ENCODE assay signal across 15 cellular contexts in the genomic region with DNA sequence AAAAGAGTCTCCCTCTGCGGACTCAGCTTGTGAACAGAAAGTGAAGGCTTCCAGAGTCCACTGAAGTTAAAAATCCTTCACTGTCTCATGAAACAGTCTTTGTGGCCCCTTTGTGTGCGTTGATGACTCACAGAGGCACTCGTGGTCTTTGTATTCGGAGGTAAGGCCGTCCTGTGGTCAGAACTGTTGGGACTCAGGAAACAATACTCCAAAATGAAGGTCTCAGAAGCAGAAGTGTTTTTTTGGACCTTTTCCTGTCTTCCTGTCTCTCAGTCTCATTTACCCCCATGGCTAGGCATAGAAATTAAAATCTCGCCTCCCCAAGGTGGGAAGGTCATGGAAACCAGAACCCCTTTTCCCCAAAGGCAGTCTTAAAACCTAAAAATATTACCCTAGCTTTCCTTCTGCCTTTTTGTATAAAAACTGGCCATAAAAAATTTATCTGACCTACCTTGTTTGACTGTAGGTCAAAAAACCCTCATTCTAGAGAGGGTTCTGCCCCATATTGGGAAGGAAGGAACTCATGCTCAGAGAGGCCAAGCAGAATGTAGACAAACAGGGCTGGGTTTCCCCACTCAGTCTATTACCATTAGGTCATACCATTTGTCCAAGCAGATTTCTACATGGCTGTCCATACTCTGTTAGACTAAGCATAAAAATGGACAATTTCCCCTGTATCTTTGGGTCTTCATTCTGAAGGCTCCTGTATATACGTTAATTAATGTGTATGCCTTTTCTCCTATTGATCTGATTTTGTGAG. TPM values are rescaled to one million over a fixed set of nuclear protein-coding genes. Genes with fewer than 3 reads are reported as not detected.
A peak's percentile ranks its signal among the peaks of the same experiment; 100 is the strongest.
DNase-seq lines count a peak whose midpoint lies in the region; ATAC-seq, FAIRE-seq and TF ChIP-seq lines count a peak whose summit lies in the region.
"Had no signal": no experiment of that assay in that cellular context is flagged by ENCODE, and none has a peak within 500 bp of the region (broad histone marks: within the 10 kb centered on the region; RNA-seq: fewer than 3 reads in every experiment).

No MANE protein-coding gene starts in this region.

- H3K79me2 ChIP-seq in HepG2 (ENCODE audit: insufficient read depth, low read length) = no peaks in the 10 kb centered on the region

- no TSS peak for BruUV-seq in HepG2 (replicated peaks; lab: Mats Ljungman, UMichigan)
- BruUV-seq in A673 (replicated peaks; lab: Mats Ljungman, UMichigan) = no TSS peak

- CTCF ChIA-PET in HepG2 (lab: Yijun Ruan, JAX; ENCODE audit: low intra/inter-chr PET ratio, low total read pairs) = no interaction called here
- CTCF ChIA-PET in A673 (lab: Charles Lee) = no interaction called here

- H3K9me3 ChIP-seq in HepG2 (ENCODE audit: low read length) (no peaks in the 10 kb centered on the region), A673 (ENCODE audit: low read depth, low read length, poor library complexity, severe bottlenecking) (no peaks in the 10 kb centered on the region)
- H3K9me3 ChIP-seq: esophagus muscularis mucosa had no signal

- no peak overlapping the region for H3K9ac ChIP-seq in HepG2 (ENCODE audit: insufficient read depth, low read depth, low read length)

- peaks cover 0 to 28% of the 10 kb centered on the region in 2 experiments; a peak in 3 of 5 replicates for H3K27me3 ChIP-seq in HepG2 (ENCODE audit: control insufficient read depth in 1 of 2, insufficient read depth in 2 of 2, low read length in 2 of 2)
- no peaks in the 10 kb centered on the region for H3K27me3 ChIP-seq in A673 (replicated peaks; ENCODE audit: insufficient read depth, low read depth, low read length, poor library complexity)

- peak; percentile 84 for DNase-seq in GDM1 (lab: John Stamatoyannopoulos, UW)
- DNase-seq in SW480 (ENCODE audit: low spot score) = peak; percentile 42
- peak; percentile 77 for DNase-seq in HepG2 (ENCODE audit: low spot score)
- DNase-seq in A673 (ENCODE audit: low spot score) = no peak
- DNase-seq in RKO (ENCODE audit: low spot score) = no peak
- DNase-seq in SHP77 treated with DMSO at 0.1 percent for 48 hours (lab: John Stamatoyannopoulos, UW) = no peak
- DNase-seq in posterior cingulate gyrus = no peak
- DNase-seq: CD8-positive, alpha-beta memory T cell; naive thymus-derived CD8-positive, alpha-beta T cell; NCI-H446 treated with DMSO at 0.1 percent for 48 hours had no signal

- FAIRE-seq in HepG2 (lab: Jason Lieb, UNC) = no peak
- FAIRE-seq: bronchial epithelial cell, GM12892 had no signal

- peak overlapping the region; percentile 66 for H3K4me2 ChIP-seq in HepG2 (ENCODE audit: low read depth, low read length)

- TF ChIP-seq POLR2A in HepG2 (IDR thresholded peaks at IDR 0.05; ENCODE audit: insufficient read depth in 1 of 2, low read depth in 2 of 2, low read length in 2 of 2) = no peak

- H3K36me3 ChIP-seq in HepG2 (replicated peaks in 1 of 2; ENCODE audit: control insufficient read depth in 1 of 2, insufficient read depth in 2 of 2, low read length in 2 of 2) = no peaks in the 10 kb centered on the region
- H3K36me3 ChIP-seq in A673 (ENCODE audit: insufficient read depth, low read length, poor library complexity, severe bottlenecking) = no peaks in the 10 kb centered on the region
- H3K36me3 ChIP-seq: esophagus muscularis mucosa had no signal

- TF ChIP-seq CTCF in HepG2 (CRISPR knock-in tag; IDR thresholded peaks at IDR 0.05) = no peak
- TF ChIP-seq CTCF in A673 (conservative IDR thresholded peaks at IDR 0.05; ENCODE audit: low read depth, low read length) = no peak

- no peak for TF ChIP-seq RAD21 in HepG2 (CRISPR knock-in tag; IDR thresholded peaks at IDR 0.05)

- POLR2A ChIA-PET in HepG2 (lab: Yijun Ruan, JAX) (no interaction called here), A673 (lab: Charles Lee; ENCODE audit: low non-redundant PET) (no interaction called here)

- H3K4me3 ChIP-seq in HepG2 (replicated peaks in 1 of 3; ENCODE audit: insufficient read depth in 1 of 3, low read depth in 2 of 3, low read length in 3 of 3) = peak overlapping the region in 2 of 3 experiments; percentile 15 to 35; a peak in 1 of 6 replicates
- H3K4me3 ChIP-seq in A673 (ENCODE audit: low read depth, low read length, poor library complexity, severe bottlenecking) = no peak overlapping the region
- H3K4me3 ChIP-seq: esophagus muscularis mucosa had no signal

- H2AFZ ChIP-seq in HepG2 (ENCODE audit: low read length) = no peak overlapping the region

- H3K27ac ChIP-seq in HepG2 (ENCODE audit: extremely low read length, insufficient read depth, low read length) (no peak overlapping the region), A673 (ENCODE audit: low read depth, low read length, poor library complexity, severe bottlenecking) (no peak overlapping the region)

- H4K20me1 ChIP-seq in HepG2 (ENCODE audit: insufficient read depth, low read length) = no peaks in the 10 kb centered on the region

- in situ Hi-C loops in HepG2 (cut with HindIII; ENCODE audit: extremely low pct_ligation_motif_present, low pct_unique_long_range_greater_than_20kb) = loop anchor here (10.0 kb wide), 1 partner anchor 45 kb away; no protein-coding TSS in a partner anchor

- TF ChIP-seq EP300 in HepG2 (IDR thresholded peaks at IDR 0.05; ENCODE audit: low read depth in 2 of 2, low read length in 2 of 2) = no peak
- no peak for TF ChIP-seq EP300 in HepG2 (CRISPR knock-in tag; IDR thresholded peaks at IDR 0.05; ENCODE audit: borderline replicate concordance)

- peaks cover 27% of the 10 kb centered on the region for H3K4me1 ChIP-seq in HepG2 (ENCODE audit: insufficient read depth, low read length)
- H3K4me1 ChIP-seq in A673 (ENCODE audit: insufficient read depth, low read length, poor library complexity, severe bottlenecking) = no peaks in the 10 kb centered on the region

- WGBS in HepG2 (ENCODE audit: low lambda C conversion rate) = 8% methylated on average over 7 of the region's 7 CpGs

- ATAC-seq in HG03442 (IDR thresholded peaks at IDR 0.05; ENCODE audit: unreplicated experiment) = peak; percentile 58
- ATAC-seq in HepG2 = peak; percentile 79
- ATAC-seq: naive thymus-derived CD8-positive, alpha-beta T cell had no signal

- intact Hi-C loops in HepG2 (cut with micrococcal nuclease; ENCODE audit: unreplicated experiment) (no loop called here), A673 (cut with micrococcal nuclease; ENCODE audit: unreplicated experiment) (no loop called here), posterior cingulate gyrus (cut with DNase I) (no loop called here)

RNA-seq across cellular contexts. Expression of a gene that starts 19.1 kb away (rescaled TPM):
- total RNA-seq in HepG2 (2016; rRNA removed; fragmentation: Illumina TruSeq; extraction: Trizol) (not detected in 2 replicates), A673 (2021) (not detected in 2 replicates)
- not detected in 2 replicates for total RNA-seq in HepG2 (2016; cell fraction: cytosol; rRNA removed; fragmentation: Illumina TruSeq; extraction: Trizol; ENCODE audit: low read depth)
- not detected in 2 replicates for total RNA-seq in HepG2 (2016; cell fraction: insoluble cytoplasmic fraction; rRNA removed; fragmentation: Illumina TruSeq; extraction: Trizol)
- total RNA-seq in HepG2 (2016; cell fraction: membrane; rRNA removed; fragmentation: Illumina TruSeq; extraction: Trizol) = not detected in 2 replicates
- not detected in 2 replicates for total RNA-seq in HepG2 (2016; cell fraction: nucleus; rRNA removed; fragmentation: Illumina TruSeq; extraction: Trizol)
- not detected in 2 replicates for polyA plus RNA-seq in HepG2 (2011; rRNA removed)
- not detected in 2 replicates for polyA plus RNA-seq in HepG2 (2011; cell fraction: cytosol; rRNA removed)
- polyA plus RNA-seq in HepG2 (2011; cell fraction: nucleus; rRNA removed) = not detected in 2 replicates
- polyA plus RNA-seq in HepG2 (2012) = not detected in 2 replicates
- polyA plus RNA-seq in HepG2 (2016; cell fraction: cytosol; fragmentation: Illumina TruSeq; extraction: Trizol; ENCODE audit: low read depth) = not detected in 2 replicates
- polyA plus RNA-seq in HepG2 (2016; cell fraction: insoluble cytoplasmic fraction; fragmentation: Illumina TruSeq; extraction: Trizol; ENCODE audit: low read depth) = not detected in 2 replicates
- polyA plus RNA-seq in HepG2 (2016; cell fraction: membrane; fragmentation: Illumina TruSeq; extraction: Trizol; ENCODE audit: low read depth) = not detected in 2 replicates
- polyA plus RNA-seq in HepG2 (2016; cell fraction: nucleus; fragmentation: Illumina TruSeq; extraction: Trizol; ENCODE audit: insufficient read depth, low read depth) = not detected in 2 replicates
- not detected in 2 replicates for polyA minus RNA-seq in HepG2 (2011; rRNA and poly(A)+ RNA removed; ENCODE audit: low replicate concordance)
- not detected in 2 replicates for polyA minus RNA-seq in HepG2 (2011; cell fraction: cytosol; rRNA and poly(A)+ RNA removed)
- polyA minus RNA-seq in HepG2 (2011; cell fraction: nucleus; rRNA and poly(A)+ RNA removed) = not detected in 2 replicates
- total RNA-seq: bronchial epithelial cell; CD8-positive, alpha-beta memory T cell; naive thymus-derived CD8-positive, alpha-beta T cell; T-helper 1 cell treated with Interleukin-12 subunit alpha and Interleukin-12 subunit beta and Interleukin-4 antibody, amounts not matched to agents 30 ng/mL and 1 ng/mL, for 36 hours had no signal
- polyA plus RNA-seq: CD8-positive, alpha-beta memory T cell; naive thymus-derived CD8-positive, alpha-beta T cell had no signal

RNA-seq across cellular contexts. Expression of a gene that starts 26.8 kb away (rescaled TPM):
- 0.18 and 0.22 TPM in 2 replicates for total RNA-seq in HepG2 (2016; rRNA removed; fragmentation: Illumina TruSeq; extraction: Trizol)
- total RNA-seq in HepG2 (2016; cell fraction: cytosol; rRNA removed; fragmentation: Illumina TruSeq; extraction: Trizol; ENCODE audit: low read depth) = not detected in 2 replicates
- 0.22 and 0.30 TPM in 2 replicates for total RNA-seq in HepG2 (2016; cell fraction: insoluble cytoplasmic fraction; rRNA removed; fragmentation: Illumina TruSeq; extraction: Trizol)
- total RNA-seq in HepG2 (2016; cell fraction: membrane; rRNA removed; fragmentation: Illumina TruSeq; extraction: Trizol) = 0.09 and 0.14 TPM in 2 replicates
- 0.16 TPM in 1 of 2 replicates, not detected in the other for total RNA-seq in HepG2 (2016; cell fraction: nucleus; rRNA removed; fragmentation: Illumina TruSeq; extraction: Trizol)
- polyA plus RNA-seq in HepG2 (2011; rRNA removed) = 0.55 and 0.65 TPM in 2 replicates
- 0.38 and 0.54 TPM in 2 replicates for polyA plus RNA-seq in HepG2 (2011; cell fraction: cytosol; rRNA removed)
- polyA plus RNA-seq in HepG2 (2011; cell fraction: nucleus; rRNA removed) = 1.7 and 1.9 TPM in 2 replicates
- polyA plus RNA-seq in HepG2 (2012) = 0.08 TPM in 1 of 2 replicates, not detected in the other
- polyA plus RNA-seq in HepG2 (2016; cell fraction: cytosol; fragmentation: Illumina TruSeq; extraction: Trizol; ENCODE audit: low read depth) = 0.05 and 0.09 TPM in 2 replicates
- polyA plus RNA-seq in HepG2 (2016; cell fraction: insoluble cytoplasmic fraction; fragmentation: Illumina TruSeq; extraction: Trizol; ENCODE audit: low read depth) = 0.13 and 0.21 TPM in 2 replicates
- 0.18 and 0.22 TPM in 2 replicates for polyA plus RNA-seq in HepG2 (2016; cell fraction: membrane; fragmentation: Illumina TruSeq; extraction: Trizol; ENCODE audit: low read depth)
- polyA plus RNA-seq in HepG2 (2016; cell fraction: nucleus; fragmentation: Illumina TruSeq; extraction: Trizol; ENCODE audit: insufficient read depth, low read depth) = 0.40 and 0.59 TPM in 2 replicates
- 0.56 TPM in 1 of 2 replicates, not detected in the other for polyA minus RNA-seq in HepG2 (2011; rRNA and poly(A)+ RNA removed; ENCODE audit: low replicate concordance)
- not detected in 2 replicates for polyA minus RNA-seq in HepG2 (2011; cell fraction: cytosol; rRNA and poly(A)+ RNA removed)
- polyA minus RNA-seq in HepG2 (2011; cell fraction: nucleus; rRNA and poly(A)+ RNA removed) = 0.39 and 0.50 TPM in 2 replicates
- total RNA-seq in A673 (2021) = not detected in 2 replicates
- total RNA-seq: naive thymus-derived CD8-positive, alpha-beta T cell had no signal
- polyA plus RNA-seq: CD8-positive, alpha-beta memory T cell; naive thymus-derived CD8-positive, alpha-beta T cell had no signal

RNA-seq across cellular contexts. Expression of a gene that starts 54.7 kb away (rescaled TPM):
- total RNA-seq in HepG2 (2016; rRNA removed; fragmentation: Illumina TruSeq; extraction: Trizol) (24.8 and 33.1 TPM in 2 replicates), A673 (2021) (16.7 and 22.1 TPM in 2 replicates)
- total RNA-seq in HepG2 (2016; cell fraction: cytosol; rRNA removed; fragmentation: Illumina TruSeq; extraction: Trizol; ENCODE audit: low read depth) = 5.3 and 5.7 TPM in 2 replicates
- total RNA-seq in HepG2 (2016; cell fraction: insoluble cytoplasmic fraction; rRNA removed; fragmentation: Illumina TruSeq; extraction: Trizol) = 23.1 and 35.5 TPM in 2 replicates
- total RNA-seq in HepG2 (2016; cell fraction: membrane; rRNA removed; fragmentation: Illumina TruSeq; extraction: Trizol) = 11.3 and 11.4 TPM in 2 replicates
- total RNA-seq in HepG2 (2016; cell fraction: nucleus; rRNA removed; fragmentation: Illumina TruSeq; extraction: Trizol) = 14.3 and 16.4 TPM in 2 replicates
- 35.9 and 42.3 TPM in 2 replicates for polyA plus RNA-seq in HepG2 (2011; rRNA removed)
- 35.3 and 35.4 TPM in 2 replicates for polyA plus RNA-seq in HepG2 (2011; cell fraction: cytosol; rRNA removed)
- polyA plus RNA-seq in HepG2 (2011; cell fraction: nucleus; rRNA removed) = 31.8 and 37.6 TPM in 2 replicates
- polyA plus RNA-seq in HepG2 (2012) = 23.1 and 31.6 TPM in 2 replicates
- polyA plus RNA-seq in HepG2 (2016; cell fraction: cytosol; fragmentation: Illumina TruSeq; extraction: Trizol; ENCODE audit: low read depth) = 5.0 and 5.3 TPM in 2 replicates
- polyA plus RNA-seq in HepG2 (2016; cell fraction: insoluble cytoplasmic fraction; fragmentation: Illumina TruSeq; extraction: Trizol; ENCODE audit: low read depth) = 31.6 and 34.7 TPM in 2 replicates
- 7.8 and 9.0 TPM in 2 replicates for polyA plus RNA-seq in HepG2 (2016; cell fraction: membrane; fragmentation: Illumina TruSeq; extraction: Trizol; ENCODE audit: low read depth)
- polyA plus RNA-seq in HepG2 (2016; cell fraction: nucleus; fragmentation: Illumina TruSeq; extraction: Trizol; ENCODE audit: insufficient read depth, low read depth) = 16.2 and 18.0 TPM in 2 replicates
- 25.9 and 41.1 TPM in 2 replicates for polyA minus RNA-seq in HepG2 (2011; rRNA and poly(A)+ RNA removed; ENCODE audit: low replicate concordance)
- polyA minus RNA-seq in HepG2 (2011; cell fraction: cytosol; rRNA and poly(A)+ RNA removed) = 13.3 and 14.3 TPM in 2 replicates
- 40.0 and 46.0 TPM in 2 replicates for polyA minus RNA-seq in HepG2 (2011; cell fraction: nucleus; rRNA and poly(A)+ RNA removed)

Comparison
In these comparisons a context has a peak if more than half of its experiments do, and no peak if none do; other contexts are left out.
1. DNase-seq: peak in GDM1 (single experiment), SW480 (single experiment) and HepG2 (single experiment); none in A673 (single experiment), RKO (single experiment), SHP77 treated with DMSO at 0.1 percent for 48 hours (single experiment) and posterior cingulate gyrus (0 of 10).